In the genomic region with DNA sequence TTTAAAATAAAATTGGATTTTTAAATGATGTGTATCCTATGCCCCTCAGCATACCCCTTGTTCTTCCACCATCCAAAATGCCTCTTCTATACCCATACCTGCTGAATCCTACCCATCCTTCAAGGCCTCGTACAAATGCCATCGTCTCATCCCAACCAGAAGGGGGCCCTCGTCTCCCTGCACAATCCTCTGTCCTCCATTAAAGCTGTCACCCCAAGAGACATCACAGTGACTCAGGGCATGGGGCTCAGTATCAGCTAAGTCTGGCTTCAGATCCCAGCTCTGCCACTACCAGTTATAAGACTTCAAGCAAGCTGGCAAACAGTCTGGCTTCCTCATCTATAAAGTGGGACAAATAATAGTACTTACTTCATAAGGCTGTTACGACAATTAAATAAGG, we compare ENCODE assay signal across 1 cellular context.
TF ChIP-seq lines count a peak whose summit lies in the region.

No MANE protein-coding gene starts in this region.

TF ChIP-seq in A549, 52 proteins besides CTCF, POLR2A, EP300 and RAD21 (continued from another document):
- TF ChIP-seq POLR2AphosphoS2 (conservative IDR thresholded peaks at IDR 0.05; ENCODE audit: low read length) (no peak), NFE2L2 (conservative IDR thresholded peaks at IDR 0.05; ENCODE audit: low read length) (no peak), PHF8 (IDR thresholded peaks at IDR 0.05; ENCODE audit: borderline replicate concordance, low read depth) (no peak)
